In the genomic region with DNA sequence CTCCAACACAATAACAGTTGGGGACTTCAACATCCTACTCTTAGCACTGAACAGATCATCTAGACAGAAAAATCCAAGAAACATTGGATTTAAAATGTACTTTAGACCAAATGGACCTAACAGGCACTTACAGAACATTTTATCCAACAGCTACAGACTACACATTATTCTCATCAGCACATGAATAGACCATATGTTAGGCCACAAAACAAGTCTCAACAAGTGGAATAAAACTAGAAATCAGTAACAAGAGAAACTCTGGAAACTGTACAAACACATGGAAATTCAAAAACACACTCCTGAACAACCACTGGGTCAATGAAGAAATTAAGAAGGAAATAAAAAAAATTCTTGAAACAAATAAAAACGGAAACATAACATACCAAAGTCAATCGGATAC, we compare ENCODE assay signal across 18 cellular contexts.
A peak's percentile ranks its signal among the peaks of the same experiment; 100 is the strongest.
DNase-seq lines count a peak whose midpoint lies in the region; ATAC-seq and TF ChIP-seq lines count a peak whose summit lies in the region.
"Had no signal": no experiment of that assay in that cellular context is flagged by ENCODE, and none has a peak within 500 bp of the region (broad histone marks: within the 10 kb centered on the region; RNA-seq: fewer than 3 reads in every experiment).

No MANE protein-coding gene starts in this region.

- H3K9me3 Mint-ChIP-seq in MCF 10A (ENCODE audit: unreplicated experiment) (peaks cover 15% of the 10 kb centered on the region), WTC11 (peaks cover 40% of the 10 kb centered on the region)

- no peak overlapping the region for H3K4me2 ChIP-seq in OCI-LY7 (ENCODE audit: low read length)

- H3K27me3 Mint-ChIP-seq in MCF 10A (ENCODE audit: insufficient read depth, unreplicated experiment), result no peaks in the 10 kb centered on the region
- no peaks in the 10 kb centered on the region; the same call in 1 of the 2 replicates for H3K27me3 Mint-ChIP-seq in WTC11 (ENCODE audit: low read depth)
- H3K27me3 Mint-ChIP-seq: B cell; CD4-positive, alpha-beta T cell had no signal

- no peak overlapping the region for H2AFZ ChIP-seq in OCI-LY7 (ENCODE audit: low read length)
- H2AFZ ChIP-seq: GM23248 had no signal

- TF ChIP-seq POLR2A in breast epithelium (IDR thresholded peaks at IDR 0.05), result no peak

- no peaks in the 10 kb centered on the region for H3K4me1 ChIP-seq in breast epithelium
- H3K4me1 ChIP-seq in OCI-LY7 (ENCODE audit: insufficient read depth, low read length, poor library complexity, severe bottlenecking), result no peaks in the 10 kb centered on the region

- BruUV-seq in MCF 10A (replicated peaks; lab: Mats Ljungman, UMichigan) (no TSS peak), OCI-LY7 (replicated peaks; lab: Mats Ljungman, UMichigan) (no TSS peak)

- no peak for DNase-seq in MCF 10A (ENCODE audit: unreplicated experiment)
- DNase-seq in breast epithelium (ENCODE audit: low spot score in 2 of 2), result no peak
- no peak for DNase-seq in WTC11 (ENCODE audit: low spot score)
- peak; percentile 60 for DNase-seq in epithelial cell of esophagus (ENCODE audit: low read depth)
- no peak for DNase-seq in mucosa of gallbladder (ENCODE audit: low spot score)
- DNase-seq in OCI-LY7 (ENCODE audit: low spot score), result no peak
- DNase-seq in DMS79 treated with DMSO at 0.1 percent for 48 hours (lab: John Stamatoyannopoulos, UW), result no peak
- DNase-seq: C1 segment of cervical spinal cord; Calu3; CD4-positive, alpha-beta T cell; DMS153; DND-41; GDM1; GM23248; H7 had no signal

- H3K4me3 Mint-ChIP-seq in MCF 10A (ENCODE audit: unreplicated experiment) (no peak overlapping the region), WTC11 (no peak overlapping the region)
- H3K4me3 Mint-ChIP-seq: B cell; CD4-positive, alpha-beta T cell had no signal

- H3K36me3 Mint-ChIP-seq in MCF 10A (ENCODE audit: insufficient read depth, unreplicated experiment), result peaks cover 38% of the 10 kb centered on the region
- H3K36me3 Mint-ChIP-seq in WTC11, result peaks cover 58% of the 10 kb centered on the region

- peaks cover 6% of the 10 kb centered on the region for H3K4me1 Mint-ChIP-seq in MCF 10A (ENCODE audit: insufficient read depth, unreplicated experiment)
- peaks cover 44% of the 10 kb centered on the region for H3K4me1 Mint-ChIP-seq in WTC11
- H3K4me1 Mint-ChIP-seq: B cell had no signal

- H3K27ac Mint-ChIP-seq in MCF 10A (ENCODE audit: low read depth, unreplicated experiment) (peak overlapping the region; percentile 58), WTC11 (peak overlapping the region; percentile 6; the same call in 1 of the 2 replicates)
- H3K27ac Mint-ChIP-seq: B cell; CD4-positive, alpha-beta T cell had no signal

- no peaks in the 10 kb centered on the region for H3K36me3 ChIP-seq in breast epithelium
- no peaks in the 10 kb centered on the region for H3K36me3 ChIP-seq in OCI-LY7 (ENCODE audit: insufficient read depth, low read length)

- POLR2A ChIA-PET in MCF 10A (lab: Yijun Ruan, JAX) (no interaction called here), WTC11 (lab: Charles Lee) (no interaction called here), OCI-LY7 (lab: Charles Lee) (interaction anchor here (0.6 kb wide), 1 partner anchor 10 kb away, joined by 3 read pairs; no protein-coding TSS in a partner anchor)

- H4K20me1 ChIP-seq in OCI-LY7 (ENCODE audit: insufficient read depth, low read length), result no peaks in the 10 kb centered on the region

- TF ChIP-seq CTCF in MCF 10A (IDR thresholded peaks at IDR 0.05; ENCODE audit: unreplicated experiment) (no peak), breast epithelium (IDR thresholded peaks at IDR 0.05) (no peak), WTC11 (IDR thresholded peaks at IDR 0.05) (no peak), epithelial cell of esophagus (IDR thresholded peaks at IDR 0.05; ENCODE audit: insufficient read depth, low read depth, low read length, missing control alignments) (no peak), OCI-LY7 (conservative IDR thresholded peaks at IDR 0.05; ENCODE audit: low read length) (no peak)

- no peaks in the 10 kb centered on the region for H3K9me2 ChIP-seq in OCI-LY7 (ENCODE audit: insufficient read depth, low read length)

- H3K9me3 ChIP-seq in breast epithelium (peaks cover 6 to 32% of the 10 kb centered on the region in 2 donors), OCI-LY7 (ENCODE audit: low read length) (no peaks in the 10 kb centered on the region)

- intact Hi-C loops in MCF 10A (cut with micrococcal nuclease), result loop anchor here (5.0 kb wide), 1 partner anchor 266 kb away; no protein-coding TSS in a partner anchor
- intact Hi-C loops in breast epithelium (cut with DNase I; ENCODE audit: low total_unique reads), result no loop called here
- intact Hi-C loops in OCI-LY7 (cut with micrococcal nuclease; ENCODE audit: unreplicated experiment), result no loop called here

- CTCF ChIA-PET in MCF 10A (lab: Yijun Ruan, JAX) (interaction anchor here (0.9 kb wide), 1 partner anchor 266 kb away, joined by 3 read pairs; no protein-coding TSS in a partner anchor), WTC11 (lab: Charles Lee) (no interaction called here), OCI-LY7 (lab: Charles Lee; ENCODE audit: unreplicated experiment) (no interaction called here)

- H3K4me3 ChIP-seq in breast epithelium (no peak overlapping the region), epithelial cell of esophagus (ENCODE audit: low read length) (no peak overlapping the region), OCI-LY7 (ENCODE audit: low read depth, low read length, poor library complexity, severe bottlenecking) (no peak overlapping the region)
- H3K4me3 ChIP-seq: GM23248 had no signal

- no peaks in the 10 kb centered on the region for H3K79me2 ChIP-seq in OCI-LY7 (ENCODE audit: insufficient read depth, low read depth, low read length)

- no peak for ATAC-seq in WTC11
- ATAC-seq in GM18873 (IDR thresholded peaks at IDR 0.05; ENCODE audit: low FRiP score, unreplicated experiment), result no peak
- ATAC-seq: HepG2 had no signal

- no peak overlapping the region for H3K27ac ChIP-seq in breast epithelium
- no peak overlapping the region for H3K27ac ChIP-seq in OCI-LY7 (ENCODE audit: low read depth, low read length, poor library complexity, severe bottlenecking)
- H3K27ac ChIP-seq: GM23248 had no signal

- H3K27me3 ChIP-seq in breast epithelium, result no peaks in the 10 kb centered on the region

TF ChIP-seq in WTC11, 78 proteins besides CTCF, POLR2A, EP300 and RAD21 (continues in another document):
- TF ChIP-seq, protein P1, sequence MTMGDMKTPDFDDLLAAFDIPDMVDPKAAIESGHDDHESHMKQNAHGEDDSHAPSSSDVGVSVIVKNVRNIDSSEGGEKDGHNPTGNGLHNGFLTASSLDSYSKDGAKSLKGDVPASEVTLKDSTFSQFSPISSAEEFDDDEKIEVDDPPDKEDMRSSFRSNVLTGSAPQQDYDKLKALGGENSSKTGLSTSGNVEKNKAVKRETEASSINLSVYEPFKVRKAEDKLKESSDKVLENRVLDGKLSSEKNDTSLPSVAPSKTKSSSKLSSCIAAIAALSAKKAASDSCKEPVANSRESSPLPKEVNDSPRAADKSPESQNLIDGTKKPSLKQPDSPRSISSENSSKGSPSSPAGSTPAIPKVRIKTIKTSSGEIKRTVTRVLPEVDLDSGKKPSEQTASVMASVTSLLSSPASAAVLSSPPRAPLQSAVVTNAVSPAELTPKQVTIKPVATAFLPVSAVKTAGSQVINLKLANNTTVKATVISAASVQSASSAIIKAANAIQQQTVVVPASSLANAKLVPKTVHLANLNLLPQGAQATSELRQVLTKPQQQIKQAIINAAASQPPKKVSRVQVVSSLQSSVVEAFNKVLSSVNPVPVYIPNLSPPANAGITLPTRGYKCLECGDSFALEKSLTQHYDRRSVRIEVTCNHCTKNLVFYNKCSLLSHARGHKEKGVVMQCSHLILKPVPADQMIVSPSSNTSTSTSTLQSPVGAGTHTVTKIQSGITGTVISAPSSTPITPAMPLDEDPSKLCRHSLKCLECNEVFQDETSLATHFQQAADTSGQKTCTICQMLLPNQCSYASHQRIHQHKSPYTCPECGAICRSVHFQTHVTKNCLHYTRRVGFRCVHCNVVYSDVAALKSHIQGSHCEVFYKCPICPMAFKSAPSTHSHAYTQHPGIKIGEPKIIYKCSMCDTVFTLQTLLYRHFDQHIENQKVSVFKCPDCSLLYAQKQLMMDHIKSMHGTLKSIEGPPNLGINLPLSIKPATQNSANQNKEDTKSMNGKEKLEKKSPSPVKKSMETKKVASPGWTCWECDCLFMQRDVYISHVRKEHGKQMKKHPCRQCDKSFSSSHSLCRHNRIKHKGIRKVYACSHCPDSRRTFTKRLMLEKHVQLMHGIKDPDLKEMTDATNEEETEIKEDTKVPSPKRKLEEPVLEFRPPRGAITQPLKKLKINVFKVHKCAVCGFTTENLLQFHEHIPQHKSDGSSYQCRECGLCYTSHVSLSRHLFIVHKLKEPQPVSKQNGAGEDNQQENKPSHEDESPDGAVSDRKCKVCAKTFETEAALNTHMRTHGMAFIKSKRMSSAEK (CRISPR knock-in tag; IDR thresholded peaks at IDR 0.05; ENCODE audit: borderline replicate concordance), result no peak
- TF ChIP-seq, protein P2, sequence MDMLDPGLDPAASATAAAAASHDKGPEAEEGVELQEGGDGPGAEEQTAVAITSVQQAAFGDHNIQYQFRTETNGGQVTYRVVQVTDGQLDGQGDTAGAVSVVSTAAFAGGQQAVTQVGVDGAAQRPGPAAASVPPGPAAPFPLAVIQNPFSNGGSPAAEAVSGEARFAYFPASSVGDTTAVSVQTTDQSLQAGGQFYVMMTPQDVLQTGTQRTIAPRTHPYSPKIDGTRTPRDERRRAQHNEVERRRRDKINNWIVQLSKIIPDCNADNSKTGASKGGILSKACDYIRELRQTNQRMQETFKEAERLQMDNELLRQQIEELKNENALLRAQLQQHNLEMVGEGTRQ (CRISPR knock-in tag; IDR thresholded peaks at IDR 0.05), result no peak
- no peak for TF ChIP-seq NFYB (CRISPR knock-in tag; conservative IDR thresholded peaks at IDR 0.05; ENCODE audit: low read depth)
- TF ChIP-seq, protein P3, sequence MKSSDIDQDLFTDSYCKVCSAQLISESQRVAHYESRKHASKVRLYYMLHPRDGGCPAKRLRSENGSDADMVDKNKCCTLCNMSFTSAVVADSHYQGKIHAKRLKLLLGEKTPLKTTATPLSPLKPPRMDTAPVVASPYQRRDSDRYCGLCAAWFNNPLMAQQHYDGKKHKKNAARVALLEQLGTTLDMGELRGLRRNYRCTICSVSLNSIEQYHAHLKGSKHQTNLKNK (CRISPR knock-in tag; IDR thresholded peaks at IDR 0.05), result no peak
- no peak for TF ChIP-seq OVOL2 (CRISPR knock-in tag; IDR thresholded peaks at IDR 0.05; ENCODE audit: borderline replicate concordance)
